8 cellular contexts compared by ENCODE assay signal in genomic region chr3:44198265-44198956, GRCh38. TPM values are rescaled to one million over a fixed set of nuclear protein-coding genes. Genes with fewer than 3 reads are reported as not detected.
DNase-seq lines count a peak whose midpoint lies in the region; TF ChIP-seq lines count a peak whose summit lies in the region.

No MANE protein-coding gene starts in this region.

- no peak overlapping the region for H3K9ac ChIP-seq in SK-N-SH

- DNase-seq in SHP77 (lab: John Stamatoyannopoulos, UW) (peak; percentile 38 to 43), SHP77 treated with DMSO at 0.1 percent for 48 hours (lab: John Stamatoyannopoulos, UW) (no peak), KG1 (lab: John Stamatoyannopoulos, UW) (peak; percentile 47), SK-N-SH (peak; percentile 79), glutamatergic neuron (peak; percentile 73), posterior cingulate gyrus (peak; percentile 42 to 93 (median 76)), ureter (ENCODE audit: low spot score) (peak; percentile 83)
- DNase-seq in activated naive CD4-positive, alpha-beta T cell treated with anti-CD3 and anti-CD28 coated beads for 36 hours, result peak; percentile 87

- no peaks in the 10 kb centered on the region for H3K9me3 ChIP-seq in SK-N-SH

- no peaks in the 10 kb centered on the region for H4K20me1 ChIP-seq in SK-N-SH (ENCODE audit: insufficient read depth)

- no peaks in the 10 kb centered on the region for H3K36me3 Mint-ChIP-seq in activated naive CD4-positive, alpha-beta T cell treated with anti-CD3 and anti-CD28 coated beads for 36 hours (ENCODE audit: low read depth)
- no peaks in the 10 kb centered on the region for H3K36me3 Mint-ChIP-seq in glutamatergic neuron (ENCODE audit: unreplicated experiment)

- H3K27ac ChIP-seq in SK-N-SH (ENCODE audit: low read depth in 2 of 2, low read length in 1 of 2), result no peak overlapping the region

- TF ChIP-seq EP300 in SK-N-SH (IDR thresholded peaks at IDR 0.05; ENCODE audit: borderline replicate concordance in 1 of 2, low read depth in 1 of 2, low read length in 1 of 2), result no peak

- H3K27me3 ChIP-seq in SK-N-SH (ENCODE audit: insufficient read depth), result peaks cover 6% of the 10 kb centered on the region; the same call in 1 of the 2 replicates

- H3K9me3 Mint-ChIP-seq in activated naive CD4-positive, alpha-beta T cell treated with anti-CD3 and anti-CD28 coated beads for 36 hours, result no peaks in the 10 kb centered on the region
- no peaks in the 10 kb centered on the region for H3K9me3 Mint-ChIP-seq in glutamatergic neuron (ENCODE audit: unreplicated experiment)

- H3F3A ChIP-seq in SK-N-SH (replicated peaks; ENCODE audit: insufficient read depth), result no peaks in the 10 kb centered on the region

- no peaks in the 10 kb centered on the region for H3K79me2 ChIP-seq in SK-N-SH (ENCODE audit: insufficient read depth)

- H3K4me3 Mint-ChIP-seq in activated naive CD4-positive, alpha-beta T cell treated with anti-CD3 and anti-CD28 coated beads for 36 hours, result no peak overlapping the region
- H3K4me3 Mint-ChIP-seq in glutamatergic neuron (ENCODE audit: unreplicated experiment), result no peak overlapping the region

- H3K27ac Mint-ChIP-seq in activated naive CD4-positive, alpha-beta T cell treated with anti-CD3 and anti-CD28 coated beads for 36 hours, result no peak overlapping the region
- H3K27ac Mint-ChIP-seq in glutamatergic neuron (ENCODE audit: unreplicated experiment), result no peak overlapping the region

- POLR2A ChIA-PET in SK-N-SH (lab: Yijun Ruan, JAX), result no interaction called here

- TF ChIP-seq CTCF in SK-N-SH (IDR thresholded peaks at IDR 0.05), result peak; percentile 86
- TF ChIP-seq CTCF in glutamatergic neuron (IDR thresholded peaks at IDR 0.05; ENCODE audit: partially characterized antibody, unreplicated experiment), result peak; percentile 66

- H2AFZ ChIP-seq in SK-N-SH (ENCODE audit: low read depth), result no peak overlapping the region

- no peaks in the 10 kb centered on the region for H3K4me1 Mint-ChIP-seq in activated naive CD4-positive, alpha-beta T cell treated with anti-CD3 and anti-CD28 coated beads for 36 hours (ENCODE audit: low read depth)
- H3K4me1 Mint-ChIP-seq in glutamatergic neuron (ENCODE audit: low read depth, unreplicated experiment), result no peaks in the 10 kb centered on the region

- H3K4me3 ChIP-seq in SK-N-SH (ENCODE audit: low read depth in 2 of 2, low read length in 1 of 2), result no peak overlapping the region; a peak in 1 of 4 replicates

- peak; percentile 96 for TF ChIP-seq RAD21 in SK-N-SH (IDR thresholded peaks at IDR 0.05; ENCODE audit: low read length)

- H3K36me3 ChIP-seq in SK-N-SH (replicated peaks in 1 of 2; ENCODE audit: control insufficient read depth in 1 of 2, insufficient read depth in 2 of 2, low read length in 1 of 2), result no peaks in the 10 kb centered on the region

- WGBS in SK-N-SH (ENCODE audit: low lambda C conversion rate), result 11% methylated on average over 10 of the region's 10 CpGs

- H3K4me2 ChIP-seq in SK-N-SH, result no peak overlapping the region

- H3K9me2 ChIP-seq in SK-N-SH, result no peaks in the 10 kb centered on the region

- no peaks in the 10 kb centered on the region for H3K4me1 ChIP-seq in SK-N-SH (ENCODE audit: control insufficient read depth in 1 of 2, insufficient read depth in 2 of 2, low read depth in 1 of 2, low read length in 1 of 2)

- CTCF ChIA-PET in SK-N-SH (lab: Yijun Ruan, JAX), result interaction anchor here (0.5 to 6.3 kb wide), 47 partner anchors 9 to 1237 kb away, joined by 3 to 41 read pairs (median 4); no protein-coding TSS in a partner anchor
- CTCF ChIA-PET in activated naive CD4-positive, alpha-beta T cell treated with anti-CD3 and anti-CD28 coated beads for 36 hours (lab: Charles Lee), result interaction anchor here (0.5 to 2.6 kb wide), 13 partner anchors 8 to 501 kb away, joined by 3 to 12 read pairs (median 4); no protein-coding TSS in a partner anchor

- H3K27me3 Mint-ChIP-seq in activated naive CD4-positive, alpha-beta T cell treated with anti-CD3 and anti-CD28 coated beads for 36 hours (ENCODE audit: low read depth), result peaks cover 8% of the 10 kb centered on the region
- no peaks in the 10 kb centered on the region for H3K27me3 Mint-ChIP-seq in glutamatergic neuron (ENCODE audit: unreplicated experiment)

- intact Hi-C loops in activated naive CD4-positive, alpha-beta T cell treated with anti-CD3 and anti-CD28 coated beads for 36 hours (cut with micrococcal nuclease), result loop anchor here (1.0 to 5.0 kb wide), 7 partner anchors 202 to 1236 kb away; no protein-coding TSS in a partner anchor
- intact Hi-C loops in posterior cingulate gyrus (cut with DNase I), result loop anchor here (1.0 to 10.0 kb wide), 3 partner anchors 194 to 654 kb away; no protein-coding TSS in a partner anchor

TF ChIP-seq in SK-N-SH, 30 proteins besides CTCF, POLR2A, EP300 and RAD21 (continues in another document):
- TF ChIP-seq FOXM1 (IDR thresholded peaks at IDR 0.05; ENCODE audit: low read depth) (no peak), ELF1 (IDR thresholded peaks at IDR 0.05) (no peak), MEF2A (IDR thresholded peaks at IDR 0.05; ENCODE audit: borderline replicate concordance, low read depth) (no peak), CHD2 (IDR thresholded peaks at IDR 0.05; ENCODE audit: low read length, partially characterized antibody) (peak; percentile 56), IRF3 (IDR thresholded peaks at IDR 0.05; ENCODE audit: low read depth, low read length) (no peak), MXI1 (IDR thresholded peaks at IDR 0.05; ENCODE audit: low read depth, low read length) (no peak), USF2 (IDR thresholded peaks at IDR 0.05; ENCODE audit: borderline replicate concordance, low read depth, low read length) (no peak), EZH2phosphoT487 (IDR thresholded peaks at IDR 0.05; ENCODE audit: borderline replicate concordance, low read depth) (no peak), RFX5 (IDR thresholded peaks at IDR 0.05; ENCODE audit: low read length) (no peak), FOSL2 (IDR thresholded peaks at IDR 0.05; ENCODE audit: borderline replicate concordance, low read depth) (no peak), SMC3 (IDR thresholded peaks at IDR 0.05; ENCODE audit: low read depth, low read length) (peak; percentile 88), GABPA (IDR thresholded peaks at IDR 0.05; ENCODE audit: low read depth) (no peak)
- TF ChIP-seq, protein P1, sequence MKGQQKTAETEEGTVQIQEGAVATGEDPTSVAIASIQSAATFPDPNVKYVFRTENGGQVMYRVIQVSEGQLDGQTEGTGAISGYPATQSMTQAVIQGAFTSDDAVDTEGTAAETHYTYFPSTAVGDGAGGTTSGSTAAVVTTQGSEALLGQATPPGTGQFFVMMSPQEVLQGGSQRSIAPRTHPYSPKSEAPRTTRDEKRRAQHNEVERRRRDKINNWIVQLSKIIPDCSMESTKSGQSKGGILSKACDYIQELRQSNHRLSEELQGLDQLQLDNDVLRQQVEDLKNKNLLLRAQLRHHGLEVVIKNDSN (IDR thresholded peaks at IDR 0.05; ENCODE audit: borderline replicate concordance, low read depth), result no peak
- TF ChIP-seq, protein P2, sequence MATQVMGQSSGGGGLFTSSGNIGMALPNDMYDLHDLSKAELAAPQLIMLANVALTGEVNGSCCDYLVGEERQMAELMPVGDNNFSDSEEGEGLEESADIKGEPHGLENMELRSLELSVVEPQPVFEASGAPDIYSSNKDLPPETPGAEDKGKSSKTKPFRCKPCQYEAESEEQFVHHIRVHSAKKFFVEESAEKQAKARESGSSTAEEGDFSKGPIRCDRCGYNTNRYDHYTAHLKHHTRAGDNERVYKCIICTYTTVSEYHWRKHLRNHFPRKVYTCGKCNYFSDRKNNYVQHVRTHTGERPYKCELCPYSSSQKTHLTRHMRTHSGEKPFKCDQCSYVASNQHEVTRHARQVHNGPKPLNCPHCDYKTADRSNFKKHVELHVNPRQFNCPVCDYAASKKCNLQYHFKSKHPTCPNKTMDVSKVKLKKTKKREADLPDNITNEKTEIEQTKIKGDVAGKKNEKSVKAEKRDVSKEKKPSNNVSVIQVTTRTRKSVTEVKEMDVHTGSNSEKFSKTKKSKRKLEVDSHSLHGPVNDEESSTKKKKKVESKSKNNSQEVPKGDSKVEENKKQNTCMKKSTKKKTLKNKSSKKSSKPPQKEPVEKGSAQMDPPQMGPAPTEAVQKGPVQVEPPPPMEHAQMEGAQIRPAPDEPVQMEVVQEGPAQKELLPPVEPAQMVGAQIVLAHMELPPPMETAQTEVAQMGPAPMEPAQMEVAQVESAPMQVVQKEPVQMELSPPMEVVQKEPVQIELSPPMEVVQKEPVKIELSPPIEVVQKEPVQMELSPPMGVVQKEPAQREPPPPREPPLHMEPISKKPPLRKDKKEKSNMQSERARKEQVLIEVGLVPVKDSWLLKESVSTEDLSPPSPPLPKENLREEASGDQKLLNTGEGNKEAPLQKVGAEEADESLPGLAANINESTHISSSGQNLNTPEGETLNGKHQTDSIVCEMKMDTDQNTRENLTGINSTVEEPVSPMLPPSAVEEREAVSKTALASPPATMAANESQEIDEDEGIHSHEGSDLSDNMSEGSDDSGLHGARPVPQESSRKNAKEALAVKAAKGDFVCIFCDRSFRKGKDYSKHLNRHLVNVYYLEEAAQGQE (IDR thresholded peaks at IDR 0.05; ENCODE audit: low read depth, low read length), result no peak

RNA-seq across cellular contexts. Expression of gene TOPAZ1, which starts 43.3 kb away (rescaled TPM):
- polyA plus RNA-seq in SK-N-SH (2012; rRNA removed), result not detected in 2 replicates
- not detected in 2 replicates for polyA plus RNA-seq in SK-N-SH (2012; cell fraction: cytosol; rRNA removed)
- not detected in 2 replicates for polyA plus RNA-seq in SK-N-SH (2012; cell fraction: nucleus; rRNA removed)
- not detected for total RNA-seq in activated naive CD4-positive, alpha-beta T cell treated with anti-CD3 and anti-CD28 coated beads for 36 hours
- total RNA-seq in glutamatergic neuron (ENCODE audit: unreplicated experiment) (not detected), ureter (not detected)
